ENCODE assay signal across 1 cellular context in genomic region chr4:38075370-38076152, GRCh38.
TF ChIP-seq lines count a peak whose summit lies in the region.

No MANE protein-coding gene starts in this region.

TF ChIP-seq in HepG2, 621 proteins besides CTCF, POLR2A, EP300 and RAD21 (continued from another document and continues in another):
- TF ChIP-seq NCOR1 (IDR thresholded peaks at IDR 0.05; ENCODE audit: borderline replicate concordance, low read length) (peak; percentile 64), ZBTB49 (CRISPR knock-in tag; IDR thresholded peaks at IDR 0.05; ENCODE audit: borderline replicate concordance) (no peak), ZNF609 (CRISPR knock-in tag; IDR thresholded peaks at IDR 0.05; ENCODE audit: borderline replicate concordance) (peak; percentile 25; the same call in 1 of the 2 replicates), MEIS2 (CRISPR knock-in tag; IDR thresholded peaks at IDR 0.05) (no peak), NR1H2 (CRISPR knock-in tag; IDR thresholded peaks at IDR 0.05; ENCODE audit: borderline replicate concordance, low read depth) (no peak), TGIF2 (CRISPR knock-in tag; IDR thresholded peaks at IDR 0.05) (peak; percentile 89; the same call in 1 of the 2 replicates), GLMP (CRISPR knock-in tag; IDR thresholded peaks at IDR 0.05; ENCODE audit: borderline replicate concordance) (no peak), NAIF1 (CRISPR knock-in tag; IDR thresholded peaks at IDR 0.05; ENCODE audit: borderline replicate concordance) (no peak), PAXIP1 (CRISPR knock-in tag; conservative IDR thresholded peaks at IDR 0.05) (peak; percentile 68), NR0B2 (CRISPR knock-in tag; IDR thresholded peaks at IDR 0.05) (no peak), ZHX1 (CRISPR knock-in tag; IDR thresholded peaks at IDR 0.05; ENCODE audit: low read depth) (no peak), HNF4G (IDR thresholded peaks at IDR 0.05; ENCODE audit: borderline replicate concordance, low read depth, low read length) (peak; percentile 63; the same call in 1 of the 2 replicates), HNF4G (CRISPR knock-in tag; IDR thresholded peaks at IDR 0.05; ENCODE audit: borderline replicate concordance, low read depth) (no peak), GZF1 (CRISPR knock-in tag; IDR thresholded peaks at IDR 0.05) (no peak), HNRNPUL1 (IDR thresholded peaks at IDR 0.05; ENCODE audit: low read depth, low read length) (no peak), ZNF281 (CRISPR knock-in tag; IDR thresholded peaks at IDR 0.05; ENCODE audit: borderline replicate concordance) (no peak), KDM6A (CRISPR knock-in tag; IDR thresholded peaks at IDR 0.05; ENCODE audit: low read depth) (no peak), ZBTB37 (CRISPR knock-in tag; IDR thresholded peaks at IDR 0.05) (no peak), ZBTB44 (CRISPR knock-in tag; IDR thresholded peaks at IDR 0.05) (no peak), ESRRA (CRISPR knock-in tag; IDR thresholded peaks at IDR 0.05; ENCODE audit: low read depth) (no peak), ZNF10 (CRISPR knock-in tag; IDR thresholded peaks at IDR 0.05; ENCODE audit: borderline replicate concordance, low read depth) (no peak), MIER3 (CRISPR knock-in tag; IDR thresholded peaks at IDR 0.05; ENCODE audit: borderline replicate concordance) (no peak), ZNF788 (CRISPR knock-in tag; IDR thresholded peaks at IDR 0.05; ENCODE audit: borderline replicate concordance) (no peak), ZBTB46 (CRISPR knock-in tag; IDR thresholded peaks at IDR 0.05; ENCODE audit: borderline replicate concordance) (no peak), AGO1 (IDR thresholded peaks at IDR 0.05; ENCODE audit: low read depth, low read length, poor library complexity, severe bottlenecking) (no peak)
